Comparison of ENCODE assay signal across 1 cellular context in genomic region chr15:37015025-37015424, GRCh38.
A peak's percentile ranks its signal among the peaks of the same experiment; 100 is the strongest.
TF ChIP-seq lines count a peak whose summit lies in the region.

No MANE protein-coding gene starts in this region.

TF ChIP-seq in GM12878, 131 proteins besides CTCF, POLR2A, EP300 and RAD21 (continued from another document and continues in another):
- TF ChIP-seq BCLAF1 (IDR thresholded peaks at IDR 0.05) (no peak), STAT1 (conservative IDR thresholded peaks at IDR 0.05) (no peak), ZBTB11 (CRISPR knock-in tag; IDR thresholded peaks at IDR 0.05) (no peak), PAX8 (IDR thresholded peaks at IDR 0.05) (no peak), CHD4 (IDR thresholded peaks at IDR 0.05) (no peak), EED (IDR thresholded peaks at IDR 0.05; ENCODE audit: low read depth) (0 out of 2 replicates have a peak, but pooled peaks have one; percentile 23), TAF1 (IDR thresholded peaks at IDR 0.05; ENCODE audit: borderline replicate concordance, low read depth, low read length) (no peak), RELB (IDR thresholded peaks at IDR 0.05; ENCODE audit: low read depth) (no peak), HSF1 (IDR thresholded peaks at IDR 0.05; ENCODE audit: low read depth, low read length) (no peak), RAD51 (IDR thresholded peaks at IDR 0.05) (no peak), MLLT1 (IDR thresholded peaks at IDR 0.05) (0 out of 2 replicates have a peak, but pooled peaks have one; percentile 32), KLF5 (IDR thresholded peaks at IDR 0.05; ENCODE audit: partially characterized antibody) (no peak), GABPA (IDR thresholded peaks at IDR 0.05; ENCODE audit: low read depth) (no peak), USF1 (IDR thresholded peaks at IDR 0.05; ENCODE audit: borderline replicate concordance, extremely low read length, insufficient read depth, low read depth, low read length) (no peak), CEBPZ (IDR thresholded peaks at IDR 0.05; ENCODE audit: low read depth, low read length) (no peak), CHD2 (IDR thresholded peaks at IDR 0.05; ENCODE audit: borderline replicate concordance, low read depth, low read length) (0 out of 2 replicates have a peak, but pooled peaks have one; percentile 26), SMAD5 (IDR thresholded peaks at IDR 0.05; ENCODE audit: low read depth) (no peak), CBX5 (IDR thresholded peaks at IDR 0.05; ENCODE audit: low read depth) (no peak), MTA3 (IDR thresholded peaks at IDR 0.05; ENCODE audit: borderline replicate concordance, low read length) (no peak), MYB (IDR thresholded peaks at IDR 0.05; ENCODE audit: borderline replicate concordance, low read depth, low read length) (no peak), NFYA (IDR thresholded peaks at IDR 0.05; ENCODE audit: borderline replicate concordance, low read depth, low read length) (no peak), ELK1 (IDR thresholded peaks at IDR 0.05; ENCODE audit: low read depth, low read length) (no peak), SREBF2 (IDR thresholded peaks at IDR 0.05; ENCODE audit: low read length) (no peak), NFXL1 (IDR thresholded peaks at IDR 0.05; ENCODE audit: borderline replicate concordance) (no peak), HDAC2 (IDR thresholded peaks at IDR 0.05) (no peak), ZNF24 (IDR thresholded peaks at IDR 0.05) (no peak), ATF3 (IDR thresholded peaks at IDR 0.05; ENCODE audit: borderline replicate concordance, extremely low read depth, low read depth, low read length) (no peak), HCFC1 (IDR thresholded peaks at IDR 0.05; ENCODE audit: low read length) (no peak), TCF12 (IDR thresholded peaks at IDR 0.05; ENCODE audit: low read depth, low read length) (0 out of 2 replicates have a peak, but pooled peaks have one; percentile 30), ESRRA (IDR thresholded peaks at IDR 0.05; ENCODE audit: low read length) (no peak), ZBTB33 (IDR thresholded peaks at IDR 0.05) (no peak), RBBP5 (conservative IDR thresholded peaks at IDR 0.05) (no peak), SIX5 (IDR thresholded peaks at IDR 0.05; ENCODE audit: low read depth, low read length, severe bottlenecking) (no peak), MEF2B (IDR thresholded peaks at IDR 0.05; ENCODE audit: partially characterized antibody, poor library complexity, severe bottlenecking) (peak; percentile 17)
